ENCODE assay signal across 27 cellular contexts in the genomic region with DNA sequence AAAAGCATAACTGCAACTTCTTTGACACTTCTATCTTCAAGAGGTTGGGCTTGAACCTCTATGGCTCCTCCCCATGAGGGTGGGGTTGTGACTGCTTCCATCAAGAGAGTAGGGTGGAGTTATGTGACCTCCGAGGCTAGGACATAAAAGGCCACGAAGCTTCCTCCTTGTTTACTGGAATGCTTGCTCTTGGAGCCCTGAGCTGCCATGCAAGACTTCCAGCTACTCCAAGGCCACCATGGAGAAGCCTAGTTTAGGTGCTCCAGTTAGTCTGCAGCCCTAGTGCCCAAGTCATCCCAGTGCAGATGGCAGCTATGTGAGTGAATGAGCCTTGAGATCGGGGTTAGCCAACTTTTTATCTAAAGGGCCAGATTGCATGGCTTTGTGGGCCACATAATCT. TPM values are rescaled to one million over a fixed set of nuclear protein-coding genes. Genes with fewer than 3 reads are reported as not detected.
DNase-seq lines count a peak whose midpoint lies in the region; ATAC-seq and TF ChIP-seq lines count a peak whose summit lies in the region.
"Had no signal": no experiment of that assay in that cellular context is flagged by ENCODE, and none has a peak within 500 bp of the region (broad histone marks: within the 10 kb centered on the region; RNA-seq: fewer than 3 reads in every experiment).

No MANE protein-coding gene starts in this region.

- CTCF ChIA-PET in CD4-positive, alpha-beta T cell (lab: Charles Lee): interaction anchor here (1.0 kb wide), 1 partner anchor 8 kb away, joined by 3 read pairs; no protein-coding TSS in a partner anchor

- no peak overlapping the region for H3K27ac Mint-ChIP-seq in CD4-positive, alpha-beta T cell
- peak overlapping the region; percentile 12 for H3K27ac Mint-ChIP-seq in nephron progenitor cell
- H3K27ac Mint-ChIP-seq: activated naive CD8-positive, alpha-beta T cell treated with anti-CD3 and anti-CD28 coated beads, Interleukin-2, amount 50 U/mL, for 24 hours; activated T-cell treated with anti-CD3 and anti-CD28 coated beads, Interleukin-2, amount 50 U/mL, for 24 hours; stimulated activated naive B cell treated with anti-CD40 and anti-IgM and Interleukin-4, amounts not matched to agents 10 μg/mL and 1 μg/mL and 100 μg/mL, for 72 hours had no signal

- no peaks in the 10 kb centered on the region for H3K36me3 ChIP-seq in colonic mucosa
- H3K36me3 ChIP-seq: BLaER1, prostate gland had no signal

- peaks cover 23% of the 10 kb centered on the region for H3K4me1 Mint-ChIP-seq in CD4-positive, alpha-beta T cell (ENCODE audit: low read depth)
- H3K4me1 Mint-ChIP-seq in nephron progenitor cell: peaks cover 21% of the 10 kb centered on the region

- no peak for TF ChIP-seq POLR2A in NB4 (IDR thresholded peaks at IDR 0.05; ENCODE audit: extremely low read depth, insufficient read length)

- H3K36me3 Mint-ChIP-seq in CD4-positive, alpha-beta T cell (ENCODE audit: low read depth): no peaks in the 10 kb centered on the region
- H3K36me3 Mint-ChIP-seq in nephron progenitor cell (ENCODE audit: low read depth): no peaks in the 10 kb centered on the region
- H3K36me3 Mint-ChIP-seq: stimulated activated naive B cell treated with anti-CD40 and anti-IgM and Interleukin-4, amounts not matched to agents 10 μg/mL and 1 μg/mL and 100 μg/mL, for 72 hours had no signal

- TF ChIP-seq CTCF in CD4-positive, alpha-beta T cell (IDR thresholded peaks at IDR 0.05): no peak
- TF ChIP-seq CTCF in NB4 (IDR thresholded peaks at IDR 0.05; ENCODE audit: low read depth, low read length) (no peak), colonic mucosa (IDR thresholded peaks at IDR 0.05) (no peak), nephron progenitor cell (IDR thresholded peaks at IDR 0.05) (no peak)

- no peak overlapping the region for H3K4me3 ChIP-seq in NB4 (ENCODE audit: low read depth, low read length)
- H3K4me3 ChIP-seq in colonic mucosa: no peak overlapping the region
- H3K4me3 ChIP-seq: BLaER1, lung, prostate gland had no signal

- H3K4me1 ChIP-seq in colonic mucosa: peaks cover 5% of the 10 kb centered on the region

- H3K27me3 ChIP-seq in CD4-positive, alpha-beta T cell (ENCODE audit: control insufficient read depth, insufficient read depth, low read length): peaks cover 7% of the 10 kb centered on the region
- no peaks in the 10 kb centered on the region for H3K27me3 ChIP-seq in colonic mucosa

- no peak overlapping the region for H3K27ac ChIP-seq in CD4-positive, alpha-beta T cell (ENCODE audit: low read depth, low read length)
- H3K27ac ChIP-seq in colonic mucosa: no peak overlapping the region
- H3K27ac ChIP-seq: BLaER1, epithelial cell of prostate, HL-60, prostate gland had no signal

- no peaks in the 10 kb centered on the region for H3K9me3 Mint-ChIP-seq in CD4-positive, alpha-beta T cell
- H3K9me3 Mint-ChIP-seq in nephron progenitor cell: no peaks in the 10 kb centered on the region
- H3K9me3 Mint-ChIP-seq: activated naive CD8-positive, alpha-beta T cell treated with anti-CD3 and anti-CD28 coated beads, Interleukin-2, amount 50 U/mL, for 24 hours; activated T-cell treated with anti-CD3 and anti-CD28 coated beads, Interleukin-2, amount 50 U/mL, for 24 hours; stimulated activated naive B cell treated with anti-CD40 and anti-IgM and Interleukin-4, amounts not matched to agents 10 μg/mL and 1 μg/mL and 100 μg/mL, for 72 hours had no signal

- no peak overlapping the region for H3K9ac ChIP-seq in colonic mucosa (ENCODE audit: low read depth in 2 of 2, low read length in 2 of 2)
- H3K9ac ChIP-seq: BLaER1 had no signal

- intact Hi-C loops in CD4-positive, alpha-beta T cell (cut with DNase I, micrococcal nuclease): no loop called here
- intact Hi-C loops in colonic mucosa (cut with DNase I): loop anchor here (5.0 kb wide), 1 partner anchor 151 kb away; no protein-coding TSS in a partner anchor

- POLR2A ChIA-PET in CD4-positive, alpha-beta T cell (lab: Charles Lee): interaction anchor here (0.6 kb wide), 1 partner anchor 8 kb away, joined by 3 read pairs; no protein-coding TSS in a partner anchor

- peak overlapping the region; percentile 66 for H3K4me3 Mint-ChIP-seq in CD4-positive, alpha-beta T cell
- H3K4me3 Mint-ChIP-seq in nephron progenitor cell: no peak overlapping the region
- H3K4me3 Mint-ChIP-seq: activated naive CD8-positive, alpha-beta T cell treated with anti-CD3 and anti-CD28 coated beads, Interleukin-2, amount 50 U/mL, for 24 hours; activated T-cell treated with anti-CD3 and anti-CD28 coated beads, Interleukin-2, amount 50 U/mL, for 24 hours; stimulated activated naive B cell treated with anti-CD40 and anti-IgM and Interleukin-4, amounts not matched to agents 10 μg/mL and 1 μg/mL and 100 μg/mL, for 72 hours had no signal

- no peak for ATAC-seq in CD4-positive, alpha-beta T cell (ENCODE audit: poor library complexity)
- ATAC-seq in HG02981 (IDR thresholded peaks at IDR 0.05; ENCODE audit: unreplicated experiment) (no peak), GM18511 (IDR thresholded peaks at IDR 0.05; ENCODE audit: unreplicated experiment) (no peak)
- no peak for ATAC-seq in activated CD4-positive, CD25-positive, alpha-beta regulatory T cell treated with anti-CD3 and anti-CD28 coated beads, Interleukin-2, amount 50 U/mL, for 24 hours
- ATAC-seq: activated naive CD8-positive, alpha-beta T cell treated with anti-CD3 and anti-CD28 coated beads, Interleukin-2, amount 50 U/mL, for 24 hours; sciatic nerve; stimulated activated naive B cell treated with anti-CD40 and anti-IgM and Interleukin-4, amounts not matched to agents 10 μg/mL and 1 μg/mL and 100 μg/mL, for 72 hours had no signal

- no peaks in the 10 kb centered on the region for H3K9me3 ChIP-seq in CD4-positive, alpha-beta T cell (ENCODE audit: control insufficient read depth, low read length)
- H3K9me3 ChIP-seq in colonic mucosa: no peaks in the 10 kb centered on the region
- H3K9me3 ChIP-seq: BLaER1, prostate gland had no signal

- no peak for DNase-seq in CD4-positive, alpha-beta T cell
- DNase-seq in NB4 (ENCODE audit: low read depth) (peak; percentile 46), colonic mucosa (peak; percentile 46), nephron progenitor cell (no peak), NCI-H1092 (lab: John Stamatoyannopoulos, UW) (no peak)
- DNase-seq: activated CD4-positive, alpha-beta T cell treated with anti-CD3 and anti-CD28 coated beads for 4 hours; activated gamma-delta T cell treated with Interleukin-2 at 50 U/mL for 16 hours; activated naive CD8-positive, alpha-beta T cell treated with anti-CD3 and anti-CD28 coated beads, Interleukin-2, amount 50 U/mL, for 24 hours; activated T-cell treated with anti-CD3 and anti-CD28 coated beads, Interleukin-2, amount 50 U/mL, for 24 hours; COR-L47; DMS53; HCEC 1CT; Kasumi-1; kidney glomerular epithelial cell; NCI-H1417 treated with DMSO at 0.1 percent for 48 hours; NCI-H82; stimulated activated CD4-positive, alpha-beta T cell treated with anti-CD3 and anti-CD28 coated beads, Interleukin-15, amount 100 ng/mL, for 24 hours; stimulated activated naive B cell treated with anti-CD40 and anti-IgM and Interleukin-4, amounts not matched to agents 10 μg/mL and 1 μg/mL and 100 μg/mL, for 72 hours had no signal

- no peaks in the 10 kb centered on the region for H3K27me3 Mint-ChIP-seq in CD4-positive, alpha-beta T cell
- peaks cover 31% of the 10 kb centered on the region for H3K27me3 Mint-ChIP-seq in nephron progenitor cell (ENCODE audit: low read depth, poor library complexity)

RNA-seq across cellular contexts. Expression of a gene that starts 2.4 kb away (rescaled TPM):
- total RNA-seq in CD4-positive, alpha-beta T cell: under 1 TPM; 0.08 to 0.19 TPM
- total RNA-seq in colonic mucosa: 1 to 10 TPM; 3.9 TPM

RNA-seq across cellular contexts. Expression of a gene that starts 12.0 kb away (rescaled TPM):
- 10 to 100 TPM; 34.0 to 39.5 TPM for total RNA-seq in CD4-positive, alpha-beta T cell
- 10 to 100 TPM; 32.9 to 62.1 TPM for total RNA-seq in colonic mucosa

Comparison
In these comparisons a context has a peak if more than half of its experiments do, and no peak if none do; other contexts are left out.
1. DNase-seq: peak in NB4 (single experiment) and colonic mucosa (single experiment); none in CD4-positive, alpha-beta T cell (0 of 10), nephron progenitor cell (single experiment) and NCI-H1092 (single experiment).
2. RNA of a gene that starts 2.4 kb away (total RNA-seq): 3.9 TPM in colonic mucosa; 0.08 to 0.19 TPM in CD4-positive, alpha-beta T cell; every median in the first group is over 4 times any median in the second.